29 cellular contexts compared by ENCODE assay signal in the genomic region with DNA sequence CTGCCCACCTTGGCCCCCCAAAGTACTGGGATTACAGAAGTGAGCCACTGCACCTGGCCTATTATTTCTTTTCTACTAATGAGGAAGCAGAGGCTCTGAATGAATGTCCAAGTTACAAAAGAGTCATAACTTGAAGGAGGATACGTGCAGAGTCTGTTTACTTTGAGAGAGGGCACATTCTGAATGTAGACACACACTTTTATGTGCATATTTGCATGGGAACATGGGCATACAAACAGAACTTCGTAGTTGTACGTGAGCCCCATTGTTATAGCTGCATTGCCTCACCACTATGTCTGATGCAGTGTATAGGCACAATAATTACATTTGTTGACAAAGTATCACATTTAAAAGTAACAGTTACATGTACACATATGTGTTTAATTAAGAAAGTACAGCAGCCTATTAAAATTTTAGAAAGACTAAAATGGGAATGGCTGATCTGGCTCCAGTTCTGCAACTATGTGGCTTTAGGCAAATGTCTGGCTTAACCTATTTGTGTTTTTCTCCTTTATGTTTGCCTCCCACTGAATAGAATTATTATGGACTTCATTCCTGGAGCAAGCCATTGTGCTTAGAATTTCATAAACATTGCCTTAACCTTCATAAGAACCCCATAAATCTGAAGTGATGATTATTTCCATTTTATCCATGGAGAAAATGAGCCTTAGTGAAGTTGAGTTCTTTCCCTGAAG. TPM values are rescaled to one million over a fixed set of nuclear protein-coding genes. Genes with fewer than 3 reads are reported as not detected.
A peak's percentile ranks its signal among the peaks of the same experiment; 100 is the strongest.
DNase-seq lines count a peak whose midpoint lies in the region; ATAC-seq lines count a peak whose summit lies in the region.
"Had no signal": no experiment of that assay in that cellular context is flagged by ENCODE, and none has a peak within 500 bp of the region (broad histone marks: within the 10 kb centered on the region; RNA-seq: fewer than 3 reads in every experiment).

No MANE protein-coding gene starts in this region.

- no peaks in the 10 kb centered on the region for H3K36me3 ChIP-seq in Karpas-422 (ENCODE audit: insufficient read depth, low read length)
- H3K36me3 ChIP-seq: BE2C, left ventricle myocardium inferior had no signal

- no peaks in the 10 kb centered on the region for H3K4me1 ChIP-seq in Karpas-422 (ENCODE audit: low read length)
- H3K4me1 ChIP-seq: A549 had no signal

- H3K9me2 ChIP-seq in Karpas-422 (replicated peaks; ENCODE audit: insufficient read depth, low read length): no peaks in the 10 kb centered on the region

- no peak overlapping the region for H3K27ac ChIP-seq in Karpas-422 (ENCODE audit: low read length)
- H3K27ac ChIP-seq: A549, body of pancreas, left ventricle myocardium inferior, SK-N-MC, skin epidermis had no signal

- no peaks in the 10 kb centered on the region for H3K79me2 ChIP-seq in Karpas-422 (ENCODE audit: low read length)

- no peaks in the 10 kb centered on the region for H4K20me1 ChIP-seq in Karpas-422 (ENCODE audit: insufficient read depth, low read depth, low read length)

- DNase-seq in NCI-H2081 (lab: John Stamatoyannopoulos, UW): peak; percentile 19 to 59
- no peak for DNase-seq in NCI-H2081 treated with DMSO at 0.1 percent for 48 hours (lab: John Stamatoyannopoulos, UW)
- peak; percentile 31 for DNase-seq in Karpas-422
- peak; percentile 96 for DNase-seq in NCI-H69 (lab: John Stamatoyannopoulos, UW)
- DNase-seq in left colon: no peak
- DNase-seq in glomerular visceral epithelial cell (ENCODE audit: extremely low spot score): no peak
- DNase-seq: activated CD4-positive, alpha-beta T cell treated with anti-CD3 and anti-CD28 coated beads for 4 hours; activated CD8-positive, alpha-beta memory T cell treated with anti-CD3 and anti-CD28 coated beads for 24 hours; activated gamma-delta T cell treated with Interleukin-2 at 50 U/mL for 16 hours; activated T-cell treated with anti-CD3 and anti-CD28 coated beads, Interleukin-2, amount 50 U/mL, for 1 hour; BE2C; body of pancreas; cerebellar nuclear complex; EL; head of caudate nucleus; left ventricle myocardium inferior; naive B cell; NCI-H1105; NCI-H2227 treated with DMSO at 0.1 percent for 48 hours; nucleus accumbens; stimulated activated CD4-positive, alpha-beta T cell treated with anti-CD3 and anti-CD28 coated beads, Interleukin-1b, Interleukin-23, amount 100 ng/mL, for 48 hours; T-helper 2 cell; trophoblast cell had no signal

- no peak overlapping the region for H3K4me3 ChIP-seq in Karpas-422 (ENCODE audit: low read length)
- H3K4me3 ChIP-seq: A549, body of pancreas, left ventricle myocardium inferior, SK-N-MC, skin epidermis had no signal

- intact Hi-C loops in left colon (cut with DNase I, micrococcal nuclease): no loop called here

- no peak overlapping the region for H3K9ac ChIP-seq in Karpas-422 (ENCODE audit: low read length)

- ATAC-seq in left colon (peak; percentile 24), GM19328 (IDR thresholded peaks at IDR 0.05; ENCODE audit: unreplicated experiment) (no peak), GM18517 (IDR thresholded peaks at IDR 0.05; ENCODE audit: unreplicated experiment) (no peak)
- ATAC-seq: A549, body of pancreas, HCT116 had no signal

- no peak overlapping the region for H3K4me2 ChIP-seq in Karpas-422 (ENCODE audit: low read depth, low read length, poor library complexity, severe bottlenecking)
- H3K4me2 ChIP-seq: A549 had no signal

- no peak overlapping the region for H2AFZ ChIP-seq in Karpas-422 (ENCODE audit: low read length)

- no peaks in the 10 kb centered on the region for H3K27me3 ChIP-seq in Karpas-422 (ENCODE audit: low read length)
- H3K27me3 ChIP-seq: BE2C, body of pancreas had no signal

- H3K9me3 ChIP-seq in Karpas-422 (ENCODE audit: low read length): no peaks in the 10 kb centered on the region
- H3K9me3 ChIP-seq: A549, BE2C, body of pancreas, left ventricle myocardium inferior had no signal

RNA-seq across cellular contexts. Expression of gene DPYSL3, which starts 2.9 kb away (rescaled TPM):
- not detected in 2 replicates for total RNA-seq in Karpas-422 (2014; rRNA removed; shearing (Covaris generic); ENCODE audit: low replicate concordance)
- total RNA-seq in left colon: 10 to 100 TPM in 1 of 2 donors, 1 to 10 TPM in 1; 10.0 to 23.9 TPM

Comparison
In these comparisons a context has a peak if more than half of its experiments do, and no peak if none do; other contexts are left out.
1. DNase-seq: peak in NCI-H2081 (2 of 2), Karpas-422 (single experiment) and NCI-H69 (single experiment); none in NCI-H2081 treated with DMSO at 0.1 percent for 48 hours (single experiment), left colon (0 of 2) and glomerular visceral epithelial cell (single experiment).
2. RNA of gene DPYSL3, which starts 2.9 kb away (total RNA-seq): 10.0 to 23.9 TPM in left colon; not detected in Karpas-422; every median in the first group is over 10 times any median in the second.